Comparison of ENCODE assay signal across 17 cellular contexts in genomic region chr22:50289942-50290630, GRCh38.
"Had no signal": no experiment of that assay in that cellular context is flagged by ENCODE, and none has a peak within 500 bp of the region (broad histone marks: within the 10 kb centered on the region; RNA-seq: fewer than 3 reads in every experiment).

No MANE protein-coding gene starts in this region.

- H3K9me3 Mint-ChIP-seq: activated naive CD4-positive, alpha-beta T cell treated with anti-CD3 and anti-CD28 coated beads, Interleukin-2, amount 50 U/mL, for 24 hours; central memory CD8-positive, alpha-beta T cell; natural killer cell treated with Interleukin-12 subunit alpha and Interleukin-12 subunit beta and Interleukin-15 and Interleukin-18, amount 100 ng/mL, for 72 hours had no signal

- H3K27ac Mint-ChIP-seq: activated naive CD4-positive, alpha-beta T cell treated with anti-CD3 and anti-CD28 coated beads, Interleukin-2, amount 50 U/mL, for 24 hours; natural killer cell treated with Interleukin-12 subunit alpha and Interleukin-12 subunit beta and Interleukin-15 and Interleukin-18, amount 100 ng/mL, for 72 hours; progenitor cell of endocrine pancreas had no signal

- FAIRE-seq: keratinocyte had no signal

- H3K9me3 ChIP-seq: body of pancreas, gastroesophageal sphincter, left lung, tibial artery had no signal

- H3K27ac ChIP-seq: epithelial cell of prostate, gastroesophageal sphincter, left lung, tibial artery had no signal

- H3K27me3 ChIP-seq: body of pancreas, gastroesophageal sphincter, tibial artery had no signal

- H3K4me3 Mint-ChIP-seq: activated naive CD4-positive, alpha-beta T cell treated with anti-CD3 and anti-CD28 coated beads, Interleukin-2, amount 50 U/mL, for 24 hours; central memory CD8-positive, alpha-beta T cell; natural killer cell treated with Interleukin-12 subunit alpha and Interleukin-12 subunit beta and Interleukin-15 and Interleukin-18, amount 100 ng/mL, for 72 hours had no signal

- H3K4me2 ChIP-seq: smooth muscle cell had no signal

- H3K36me3 Mint-ChIP-seq: activated naive CD4-positive, alpha-beta T cell treated with anti-CD3 and anti-CD28 coated beads, Interleukin-2, amount 50 U/mL, for 24 hours; natural killer cell treated with Interleukin-12 subunit alpha and Interleukin-12 subunit beta and Interleukin-15 and Interleukin-18, amount 100 ng/mL, for 72 hours had no signal

- H3K4me3 ChIP-seq: body of pancreas, gastroesophageal sphincter, left lung, smooth muscle cell, tibial artery had no signal

- H3K27me3 Mint-ChIP-seq: progenitor cell of endocrine pancreas had no signal

- DNase-seq: activated T-cell treated with anti-CD3 and anti-CD28 coated beads, Interleukin-2, amount 50 U/mL, for 1 hour; amniotic stem cell; body of pancreas; effector memory CD4-positive, alpha-beta T cell; left lung; mesenchymal stem cell; occipital lobe; right cardiac atrium; tibial artery had no signal

- ATAC-seq: body of pancreas; gastroesophageal sphincter; left lung; natural killer cell treated with Interleukin-12 subunit alpha and Interleukin-12 subunit beta and Interleukin-15 and Interleukin-18, amount 100 ng/mL, for 72 hours; right cardiac atrium had no signal
